Comparison of ENCODE assay signal across 1 cellular context in genomic region chr9:19201899-19202891, GRCh38.
TF ChIP-seq lines count a peak whose summit lies in the region.

No MANE protein-coding gene starts in this region.

TF ChIP-seq in HepG2, 621 proteins besides CTCF, POLR2A, EP300 and RAD21 (continued from another document and continues in another):
- TF ChIP-seq, protein P1, sequence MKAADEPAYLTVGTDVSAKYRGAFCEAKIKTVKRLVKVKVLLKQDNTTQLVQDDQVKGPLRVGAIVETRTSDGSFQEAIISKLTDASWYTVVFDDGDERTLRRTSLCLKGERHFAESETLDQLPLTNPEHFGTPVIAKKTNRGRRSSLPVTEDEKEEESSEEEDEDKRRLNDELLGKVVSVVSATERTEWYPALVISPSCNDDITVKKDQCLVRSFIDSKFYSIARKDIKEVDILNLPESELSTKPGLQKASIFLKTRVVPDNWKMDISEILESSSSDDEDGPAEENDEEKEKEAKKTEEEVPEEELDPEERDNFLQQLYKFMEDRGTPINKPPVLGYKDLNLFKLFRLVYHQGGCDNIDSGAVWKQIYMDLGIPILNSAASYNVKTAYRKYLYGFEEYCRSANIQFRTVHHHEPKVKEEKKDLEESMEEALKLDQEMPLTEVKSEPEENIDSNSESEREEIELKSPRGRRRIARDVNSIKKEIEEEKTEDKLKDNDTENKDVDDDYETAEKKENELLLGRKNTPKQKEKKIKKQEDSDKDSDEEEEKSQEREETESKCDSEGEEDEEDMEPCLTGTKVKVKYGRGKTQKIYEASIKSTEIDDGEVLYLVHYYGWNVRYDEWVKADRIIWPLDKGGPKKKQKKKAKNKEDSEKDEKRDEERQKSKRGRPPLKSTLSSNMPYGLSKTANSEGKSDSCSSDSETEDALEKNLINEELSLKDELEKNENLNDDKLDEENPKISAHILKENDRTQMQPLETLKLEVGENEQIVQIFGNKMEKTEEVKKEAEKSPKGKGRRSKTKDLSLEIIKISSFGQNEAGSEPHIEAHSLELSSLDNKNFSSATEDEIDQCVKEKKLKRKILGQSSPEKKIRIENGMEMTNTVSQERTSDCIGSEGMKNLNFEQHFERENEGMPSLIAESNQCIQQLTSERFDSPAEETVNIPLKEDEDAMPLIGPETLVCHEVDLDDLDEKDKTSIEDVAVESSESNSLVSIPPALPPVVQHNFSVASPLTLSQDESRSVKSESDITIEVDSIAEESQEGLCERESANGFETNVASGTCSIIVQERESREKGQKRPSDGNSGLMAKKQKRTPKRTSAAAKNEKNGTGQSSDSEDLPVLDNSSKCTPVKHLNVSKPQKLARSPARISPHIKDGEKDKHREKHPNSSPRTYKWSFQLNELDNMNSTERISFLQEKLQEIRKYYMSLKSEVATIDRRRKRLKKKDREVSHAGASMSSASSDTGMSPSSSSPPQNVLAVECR (CRISPR knock-in tag; IDR thresholded peaks at IDR 0.05; ENCODE audit: borderline replicate concordance), result peak; percentile 28; the same call in 1 of the 2 replicates
- TF ChIP-seq NFYC (CRISPR knock-in tag; IDR thresholded peaks at IDR 0.05) (no peak), BORCS8-MEF2B (CRISPR knock-in tag; IDR thresholded peaks at IDR 0.05) (no peak), RORA (CRISPR knock-in tag; IDR thresholded peaks at IDR 0.05) (no peak), PRPF4 (IDR thresholded peaks at IDR 0.05; ENCODE audit: low read depth, low read length, poor library complexity, severe bottlenecking) (no peak), ZNF275 (CRISPR knock-in tag; IDR thresholded peaks at IDR 0.05; ENCODE audit: borderline replicate concordance) (0 out of 2 replicates have a peak, but pooled peaks have one; percentile 35), ARHGAP35 (CRISPR knock-in tag; IDR thresholded peaks at IDR 0.05; ENCODE audit: borderline replicate concordance) (no peak), MAX (IDR thresholded peaks at IDR 0.05) (peak; percentile 46; the same call in 1 of the 2 replicates), JUN (CRISPR knock-in tag; IDR thresholded peaks at IDR 0.05) (0 out of 2 replicates have a peak, but pooled peaks have one; percentile 41), MBD4 (IDR thresholded peaks at IDR 0.05; ENCODE audit: borderline replicate concordance, low read length) (0 out of 2 replicates have a peak, but pooled peaks have one; percentile 81), RARA (CRISPR knock-in tag; IDR thresholded peaks at IDR 0.05) (peak; percentile 75), NBN (conservative IDR thresholded peaks at IDR 0.05) (no peak), DBP (CRISPR knock-in tag; IDR thresholded peaks at IDR 0.05; ENCODE audit: not compliant biosample characterization) (no peak), PITX1 (CRISPR knock-in tag; IDR thresholded peaks at IDR 0.05) (peak; percentile 96), PHB2 (IDR thresholded peaks at IDR 0.05; ENCODE audit: partially characterized antibody) (no peak), PCBP2 (optimal IDR thresholded peaks at IDR 0.05; ENCODE audit: low read depth, low read length, poor library complexity, severe bottlenecking) (no peak), SIX4 (CRISPR knock-in tag; IDR thresholded peaks at IDR 0.05) (peak; percentile 96), HNRNPUL1 (IDR thresholded peaks at IDR 0.05; ENCODE audit: low read depth, low read length) (no peak), GZF1 (CRISPR knock-in tag; IDR thresholded peaks at IDR 0.05) (no peak), NFIC (IDR thresholded peaks at IDR 0.05; ENCODE audit: low read length) (peak; percentile 96), ZNF749 (CRISPR knock-in tag; IDR thresholded peaks at IDR 0.05; ENCODE audit: borderline replicate concordance) (peak; percentile 40; the same call in 1 of the 2 replicates), HMG20B (CRISPR knock-in tag; conservative IDR thresholded peaks at IDR 0.05) (peak; percentile 87), FOXA3 (CRISPR knock-in tag; IDR thresholded peaks at IDR 0.05) (peak; percentile 91), ZNF766 (CRISPR knock-in tag; IDR thresholded peaks at IDR 0.05; ENCODE audit: borderline replicate concordance) (no peak), GLMP (CRISPR knock-in tag; IDR thresholded peaks at IDR 0.05; ENCODE audit: borderline replicate concordance) (no peak), ZNF17 (CRISPR knock-in tag; IDR thresholded peaks at IDR 0.05) (no peak), MTA1 (CRISPR knock-in tag; IDR thresholded peaks at IDR 0.05; ENCODE audit: borderline replicate concordance) (peak; percentile 49; the same call in 1 of the 2 replicates), ELK4 (CRISPR knock-in tag; IDR thresholded peaks at IDR 0.05; ENCODE audit: borderline replicate concordance) (no peak), FOXK1 (CRISPR knock-in tag; IDR thresholded peaks at IDR 0.05; ENCODE audit: borderline replicate concordance, low read depth) (peak; percentile 46; the same call in 1 of the 2 replicates), FOXP1 (IDR thresholded peaks at IDR 0.05) (peak; percentile 70), FOXP1 (CRISPR knock-in tag; IDR thresholded peaks at IDR 0.05) (peak; percentile 92), DPF2 (CRISPR knock-in tag; IDR thresholded peaks at IDR 0.05; ENCODE audit: borderline replicate concordance, low read depth) (peak; percentile 79), HNF1B (CRISPR knock-in tag; IDR thresholded peaks at IDR 0.05) (no peak), FOXO1 (CRISPR knock-in tag; IDR thresholded peaks at IDR 0.05) (peak; percentile 51; the same call in 1 of the 2 replicates), PCBP1 (IDR thresholded peaks at IDR 0.05; ENCODE audit: borderline replicate concordance, low read depth, low read length) (no peak), ZNF839 (CRISPR knock-in tag; IDR thresholded peaks at IDR 0.05; ENCODE audit: borderline replicate concordance) (no peak), NR2F1 (CRISPR knock-in tag; IDR thresholded peaks at IDR 0.05) (peak in 1 of 2 experiments; percentile 44; a peak in 1 of 4 replicates), NCOA2 (CRISPR knock-in tag; IDR thresholded peaks at IDR 0.05) (peak; percentile 95), SETDB1 (CRISPR knock-in tag; IDR thresholded peaks at IDR 0.05; ENCODE audit: borderline replicate concordance) (no peak), ARNT (IDR thresholded peaks at IDR 0.05) (no peak), GATAD1 (CRISPR knock-in tag; IDR thresholded peaks at IDR 0.05) (no peak), POLR2AphosphoS5 (IDR thresholded peaks at IDR 0.05; ENCODE audit: low read depth, low read length) (no peak), KLF16 (CRISPR knock-in tag; IDR thresholded peaks at IDR 0.05) (peak in 1 of 2 experiments; percentile 72; a peak in 1 of 4 replicates), ZNF337 (CRISPR knock-in tag; IDR thresholded peaks at IDR 0.05; ENCODE audit: borderline replicate concordance, low read depth) (no peak), ZMYM2 (CRISPR knock-in tag; IDR thresholded peaks at IDR 0.05) (no peak), ZFYVE20 (CRISPR knock-in tag; IDR thresholded peaks at IDR 0.05; ENCODE audit: borderline replicate concordance, low read depth) (no peak), ZNF629 (CRISPR knock-in tag; conservative IDR thresholded peaks at IDR 0.05) (no peak), THAP9 (CRISPR knock-in tag; IDR thresholded peaks at IDR 0.05; ENCODE audit: borderline replicate concordance) (no peak)
- TF ChIP-seq, protein P2, sequence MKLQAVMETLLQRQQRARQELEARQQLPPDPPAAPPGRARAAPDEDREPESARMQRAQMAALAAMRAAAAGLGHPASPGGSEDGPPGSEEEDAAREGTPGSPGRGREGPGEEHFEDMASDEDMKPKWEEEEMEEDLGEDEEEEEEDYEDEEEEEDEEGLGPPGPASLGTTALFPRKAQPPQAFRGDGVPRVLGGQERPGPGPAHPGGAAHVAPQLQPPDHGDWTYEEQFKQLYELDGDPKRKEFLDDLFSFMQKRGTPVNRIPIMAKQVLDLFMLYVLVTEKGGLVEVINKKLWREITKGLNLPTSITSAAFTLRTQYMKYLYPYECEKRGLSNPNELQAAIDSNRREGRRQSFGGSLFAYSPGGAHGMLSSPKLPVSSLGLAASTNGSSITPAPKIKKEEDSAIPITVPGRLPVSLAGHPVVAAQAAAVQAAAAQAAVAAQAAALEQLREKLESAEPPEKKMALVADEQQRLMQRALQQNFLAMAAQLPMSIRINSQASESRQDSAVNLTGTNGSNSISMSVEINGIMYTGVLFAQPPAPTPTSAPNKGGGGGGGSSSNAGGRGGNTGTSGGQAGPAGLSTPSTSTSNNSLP (IDR thresholded peaks at IDR 0.05; ENCODE audit: low read depth, low read length), result peak; percentile 94
- TF ChIP-seq, protein P3, sequence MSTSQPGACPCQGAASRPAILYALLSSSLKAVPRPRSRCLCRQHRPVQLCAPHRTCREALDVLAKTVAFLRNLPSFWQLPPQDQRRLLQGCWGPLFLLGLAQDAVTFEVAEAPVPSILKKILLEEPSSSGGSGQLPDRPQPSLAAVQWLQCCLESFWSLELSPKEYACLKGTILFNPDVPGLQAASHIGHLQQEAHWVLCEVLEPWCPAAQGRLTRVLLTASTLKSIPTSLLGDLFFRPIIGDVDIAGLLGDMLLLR (CRISPR knock-in tag; IDR thresholded peaks at IDR 0.05), result no peak
- TF ChIP-seq, protein P4, sequence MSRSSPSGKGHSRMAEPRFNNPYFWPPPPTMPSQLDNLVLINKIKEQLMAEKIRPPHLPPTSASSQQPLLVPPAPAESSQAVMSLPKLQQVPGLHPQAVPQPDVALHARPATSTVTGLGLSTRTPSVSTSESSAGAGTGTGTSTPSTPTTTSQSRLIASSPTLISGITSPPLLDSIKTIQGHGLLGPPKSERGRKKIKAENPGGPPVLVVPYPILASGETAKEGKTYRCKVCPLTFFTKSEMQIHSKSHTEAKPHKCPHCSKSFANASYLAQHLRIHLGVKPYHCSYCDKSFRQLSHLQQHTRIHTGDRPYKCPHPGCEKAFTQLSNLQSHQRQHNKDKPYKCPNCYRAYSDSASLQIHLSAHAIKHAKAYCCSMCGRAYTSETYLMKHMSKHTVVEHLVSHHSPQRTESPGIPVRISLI (CRISPR knock-in tag; IDR thresholded peaks at IDR 0.05; ENCODE audit: borderline replicate concordance), result no peak; the same call in 1 of the 2 replicates
